In the genomic region with DNA sequence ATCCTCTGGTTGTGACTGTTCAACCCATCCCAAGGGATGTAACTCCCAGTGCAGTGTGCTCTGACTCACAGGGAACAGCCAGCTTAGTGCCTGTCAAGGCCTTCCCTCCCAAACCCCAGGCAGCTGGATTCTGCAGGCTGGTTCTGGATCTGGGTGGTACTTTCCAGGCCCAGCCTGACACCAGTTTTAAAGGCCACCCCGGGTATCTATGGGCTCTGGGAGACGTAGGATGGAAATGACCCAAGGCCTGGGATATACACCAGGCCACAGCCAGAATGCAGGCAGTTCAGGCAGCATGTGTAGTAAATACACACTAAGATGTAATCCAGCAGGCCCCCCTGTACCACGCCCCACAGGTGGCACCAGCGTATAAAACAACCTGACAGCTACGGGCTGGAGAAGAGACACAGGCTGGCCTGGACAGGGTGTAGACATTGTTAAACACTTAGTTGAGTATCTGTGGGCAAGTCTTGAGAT, we compare ENCODE assay signal across 1 cellular context.
TF ChIP-seq lines count a peak whose summit lies in the region.

No MANE protein-coding gene starts in this region.

TF ChIP-seq in K562, 482 proteins besides CTCF, POLR2A, EP300 and RAD21 (continued from another document):
- TF ChIP-seq, protein P1, sequence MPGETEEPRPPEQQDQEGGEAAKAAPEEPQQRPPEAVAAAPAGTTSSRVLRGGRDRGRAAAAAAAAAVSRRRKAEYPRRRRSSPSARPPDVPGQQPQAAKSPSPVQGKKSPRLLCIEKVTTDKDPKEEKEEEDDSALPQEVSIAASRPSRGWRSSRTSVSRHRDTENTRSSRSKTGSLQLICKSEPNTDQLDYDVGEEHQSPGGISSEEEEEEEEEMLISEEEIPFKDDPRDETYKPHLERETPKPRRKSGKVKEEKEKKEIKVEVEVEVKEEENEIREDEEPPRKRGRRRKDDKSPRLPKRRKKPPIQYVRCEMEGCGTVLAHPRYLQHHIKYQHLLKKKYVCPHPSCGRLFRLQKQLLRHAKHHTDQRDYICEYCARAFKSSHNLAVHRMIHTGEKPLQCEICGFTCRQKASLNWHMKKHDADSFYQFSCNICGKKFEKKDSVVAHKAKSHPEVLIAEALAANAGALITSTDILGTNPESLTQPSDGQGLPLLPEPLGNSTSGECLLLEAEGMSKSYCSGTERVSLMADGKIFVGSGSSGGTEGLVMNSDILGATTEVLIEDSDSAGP (CRISPR knock-in tag; IDR thresholded peaks at IDR 0.05) = no peak
- TF ChIP-seq ZNF699 (CRISPR knock-in tag; IDR thresholded peaks at IDR 0.05; ENCODE audit: insufficient replicate concordance) = no peak
- TF ChIP-seq PBX2 (CRISPR knock-in tag; IDR thresholded peaks at IDR 0.05; ENCODE audit: low read depth) = no peak
- TF ChIP-seq PBX2 (tag; conservative IDR thresholded peaks at IDR 0.05; ENCODE audit: low read depth) = no peak
